Comparison of ENCODE assay signal across 8 cellular contexts in genomic region chr2:95192891-95193290, GRCh38. TPM values are rescaled to one million over a fixed set of nuclear protein-coding genes. Genes with fewer than 3 reads are reported as not detected.
A peak's percentile ranks its signal among the peaks of the same experiment; 100 is the strongest.
DNase-seq lines count a peak whose midpoint lies in the region; ATAC-seq and TF ChIP-seq lines count a peak whose summit lies in the region.
"Not testable (repeated sequence)": the region's sequence is repeated elsewhere in the genome, so short reads cannot be mapped to it uniquely, and the experiment has no call there.

No MANE protein-coding gene starts in this region.

- intact Hi-C loops in MCF 10A (cut with micrococcal nuclease) (loop anchor here (1.0 kb wide), 1 partner anchor 122 kb away; no protein-coding TSS in a partner anchor), heart right ventricle (cut with DNase I) (loop anchor here in 2 of 10 donors (5.0 to 10.0 kb wide), 2 partner anchors 122 to 124 kb away; no protein-coding TSS in a partner anchor)

- not testable (repeated sequence) for H4K20me1 ChIP-seq in neural cell (ENCODE audit: insufficient read depth)

- not testable (repeated sequence) for H3K27me3 ChIP-seq in heart right ventricle; neural cell (ENCODE audit: insufficient read depth, low read depth, low read length)

- not testable (repeated sequence) for H3F3A ChIP-seq in neural cell (ENCODE audit: insufficient read depth, low read length, poor library complexity, severe bottlenecking)

- H3K4me3 ChIP-seq in heart right ventricle; neural cell (ENCODE audit: low read length): not testable (repeated sequence)

- whole genome bisulfite sequencing in heart right ventricle, 2 donors, result 0 to 2% methylated on average over 12 of the region's 12 CpGs

- H2AFZ ChIP-seq in neural cell (ENCODE audit: low read depth, low read length), result not testable (repeated sequence)

- not testable (repeated sequence) for TF ChIP-seq EP300 in neural cell (conservative IDR thresholded peaks at IDR 0.05; ENCODE audit: poor library complexity, severe bottlenecking)

- peak; percentile 34 for DNase-seq in ACHN
- DNase-seq in GM20000 (ENCODE audit: low spot score), result not testable (repeated sequence)
- DNase-seq in RKO (ENCODE audit: low spot score), result peak; percentile 57
- peak in 2 of 3 experiments; percentile 9 to 16 for DNase-seq in activated CD8-positive, alpha-beta memory T cell treated with anti-CD3 and anti-CD28 coated beads for 48 hours (ENCODE audit: low read depth in 2 of 3, low spot score in 2 of 3)
- peak; percentile 45 for DNase-seq in MCF 10A (ENCODE audit: unreplicated experiment)
- DNase-seq in heart right ventricle, result peak; percentile 55 to 62
- peak; percentile 17 to 38 (median 29) for DNase-seq in stimulated activated CD4-positive, alpha-beta T cell treated with anti-CD3 and anti-CD28 coated beads, TNF-alpha, amount 100 ng/mL, for 48 hours (ENCODE audit: low read depth in 3 of 3)

- H3K4me1 Mint-ChIP-seq in MCF 10A (ENCODE audit: insufficient read depth, unreplicated experiment), result not testable (repeated sequence)

- TF ChIP-seq RAD21 in neural cell (conservative IDR thresholded peaks at IDR 0.05), result not testable (repeated sequence)

- H3K9me3 Mint-ChIP-seq in MCF 10A (ENCODE audit: unreplicated experiment), result not testable (repeated sequence)

- not testable (repeated sequence) for H3K9me3 ChIP-seq in heart right ventricle; neural cell (ENCODE audit: low read length)

- not testable (repeated sequence) for H3K27ac ChIP-seq in heart right ventricle; neural cell (ENCODE audit: low read length)

- not testable (repeated sequence) for H3K9ac ChIP-seq in neural cell (ENCODE audit: low read length)

- in situ Hi-C loops in ACHN (cut with HindIII; ENCODE audit: low pct_ligation_motif_present, low pct_unique_long_range_greater_than_20kb, low sequenced_read_pairs), result not testable (repeated sequence)

- not testable (repeated sequence) for H3K4me2 ChIP-seq in neural cell (ENCODE audit: low read length)

- POLR2A ChIA-PET in MCF 10A (lab: Yijun Ruan, JAX), result not testable (repeated sequence)

- not testable (repeated sequence) for H3K27ac Mint-ChIP-seq in MCF 10A (ENCODE audit: low read depth, unreplicated experiment)

- BruUV-seq in MCF 10A (replicated peaks; lab: Mats Ljungman, UMichigan), result not testable (repeated sequence)

- TF ChIP-seq CTCF in GM20000 (IDR thresholded peaks at IDR 0.05; ENCODE audit: extremely low read depth, missing control alignments), result peak; percentile 43
- TF ChIP-seq CTCF in MCF 10A (IDR thresholded peaks at IDR 0.05; ENCODE audit: unreplicated experiment), result peak; percentile 56
- peak; percentile 34 to 70 (median 63) for TF ChIP-seq CTCF in heart right ventricle (IDR thresholded peaks at IDR 0.05)
- peak; percentile 8 for TF ChIP-seq CTCF in neural cell (IDR thresholded peaks at IDR 0.05; ENCODE audit: poor library complexity, severe bottlenecking)

- H3K9me2 ChIP-seq in neural cell (ENCODE audit: insufficient read depth, low read length), result not testable (repeated sequence)

- CTCF ChIA-PET in MCF 10A (lab: Yijun Ruan, JAX), result interaction anchor here (0.6 to 1.7 kb wide), 9 partner anchors 8 to 541 kb away, joined by 3 to 5 read pairs (median 3); no protein-coding TSS in a partner anchor

- ATAC-seq in heart right ventricle, result not testable (repeated sequence)

- not testable (repeated sequence) for H3K36me3 Mint-ChIP-seq in MCF 10A (ENCODE audit: insufficient read depth, unreplicated experiment)

- not testable (repeated sequence) for H3K4me1 ChIP-seq in heart right ventricle

- H3K27me3 Mint-ChIP-seq in MCF 10A (ENCODE audit: insufficient read depth, unreplicated experiment), result peaks cover 24% of the 10 kb centered on the region

- not testable (repeated sequence) for H3K4me3 Mint-ChIP-seq in MCF 10A (ENCODE audit: unreplicated experiment)

- H3K79me2 ChIP-seq in neural cell (replicated peaks; ENCODE audit: insufficient read depth, low read length), result not testable (repeated sequence)

- not testable (repeated sequence) for H3K36me3 ChIP-seq in heart right ventricle; neural cell (ENCODE audit: insufficient read depth, low read length)

RNA-seq across cellular contexts. Expression of gene ZNF892, which starts 14.4 kb away (rescaled TPM):
- total RNA-seq in MCF 10A (2022), result 10.2 and 10.3 TPM in 2 replicates
- total RNA-seq in heart right ventricle, result 1 to 10 TPM; 1.9 to 4.4 (median 3.0) TPM
- 1 to 10 TPM in 1 of 2 donors, under 1 TPM in 1; 0.26 to 1.3 TPM for polyA plus RNA-seq in heart right ventricle
- 8.0 and 9.3 TPM in 2 replicates for polyA plus RNA-seq in neural cell
- 57.7 and 74.8 TPM in 2 replicates for polyA minus RNA-seq in neural cell

RNA-seq across cellular contexts. Expression of gene ZNF2, which starts 27.3 kb away (rescaled TPM):
- total RNA-seq in MCF 10A (2022), result 4.1 and 4.4 TPM in 2 replicates
- 1 to 10 TPM; 2.6 to 4.8 (median 3.5) TPM for total RNA-seq in heart right ventricle
- 1 to 10 TPM; 1.4 to 1.5 TPM for polyA plus RNA-seq in heart right ventricle
- 4.1 and 4.3 TPM in 2 replicates for polyA plus RNA-seq in neural cell
- polyA minus RNA-seq in neural cell, result 9.3 and 11.9 TPM in 2 replicates

RNA-seq across cellular contexts. Expression of gene ZNF514, which starts 33.2 kb away (rescaled TPM):
- total RNA-seq in MCF 10A (2022), result 6.3 and 9.6 TPM in 2 replicates
- 10 to 100 TPM in 8 of 10 donors, 1 to 10 TPM in 2; 9.9 to 17.2 (median 12.4) TPM for total RNA-seq in heart right ventricle
- 10 to 100 TPM in 1 of 2 donors, 1 to 10 TPM in 1; 4.9 to 16.4 TPM for polyA plus RNA-seq in heart right ventricle
- polyA plus RNA-seq in neural cell, result 32.8 and 39.8 TPM in 2 replicates
- polyA minus RNA-seq in neural cell, result 30.9 and 32.2 TPM in 2 replicates

Comparison
In these comparisons a context has a peak if more than half of its experiments do, and no peak if none do; other contexts are left out.
1. CTCF ChIP-seq: peak in every context shown above with its lines; median percentile 63 in heart right ventricle; 56 in MCF 10A; 43 in GM20000; 8 in neural cell.